Comparison of ENCODE assay signal across 27 cellular contexts in the genomic region with DNA sequence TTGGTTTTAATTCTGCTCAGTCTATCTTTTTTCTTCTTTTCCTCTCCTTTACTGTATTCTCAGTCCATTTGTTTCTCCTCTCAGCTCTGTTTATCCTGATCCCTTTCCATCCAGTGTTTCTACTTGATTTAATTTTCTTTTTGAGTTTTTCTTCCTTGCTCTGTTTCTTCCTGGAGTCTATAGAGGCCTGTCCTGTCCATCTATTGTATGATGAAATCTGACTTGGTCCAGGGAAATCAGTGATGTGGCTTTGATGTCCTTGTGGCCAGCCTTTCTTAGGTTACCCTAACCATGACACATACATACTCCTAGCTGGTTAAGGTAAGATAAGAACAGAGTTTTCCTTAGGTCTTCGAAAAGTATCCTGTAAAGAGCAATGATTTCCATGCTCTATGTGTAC.
"Had no signal": no experiment of that assay in that cellular context is flagged by ENCODE, and none has a peak within 500 bp of the region (broad histone marks: within the 10 kb centered on the region; RNA-seq: fewer than 3 reads in every experiment).

No MANE protein-coding gene starts in this region.

- ATAC-seq: activated CD4-positive, CD25-positive, alpha-beta regulatory T cell treated with anti-CD3 and anti-CD28 coated beads, Interleukin-2, amount 50 U/mL, for 24 hours; activated CD8-positive, alpha-beta T cell treated with anti-CD3 and anti-CD28 coated beads for 36 hours; activated T-cell treated with anti-CD3 and anti-CD28 coated beads, Interleukin-2, amount 50 U/mL, for 4 hours; activated T-helper 17 cell treated with anti-CD3 and anti-CD28 coated beads, Interleukin-2, amount 50 U/mL, for 72 hours; T-helper 17 cell had no signal

- H3K4me3 ChIP-seq: esophagus squamous epithelium had no signal

- H3K27ac ChIP-seq: epithelial cell of prostate, esophagus squamous epithelium, WERI-Rb-1 had no signal

- H3K27me3 ChIP-seq: esophagus squamous epithelium had no signal

- H3K9me3 ChIP-seq: esophagus squamous epithelium had no signal

- DNase-seq: activated B cell treated with CpG ODN at 0.5 μM for 24 hours; activated CD4-positive, alpha-beta T cell treated with anti-CD3 and anti-CD28 coated beads for 48 hours; activated CD4-positive, alpha-beta T cell treated with anti-CD3 and anti-CD28 coated beads, Interleukin-2, amount 50 U/mL, for 1 hour; activated CD4-positive, alpha-beta T cell treated with anti-CD3 and anti-CD28 coated beads, Interleukin-2, amount 50 U/mL, for 48 hours; activated CD8-positive, alpha-beta memory T cell treated with anti-CD3 and anti-CD28 coated beads for 24 hours; activated CD8-positive, alpha-beta T cell treated with anti-CD3 and anti-CD28 coated beads for 36 hours; activated effector memory CD4-positive, alpha-beta T cell treated with Interleukin-2 at 50 U/mL for 16 hours; activated gamma-delta T cell treated with Interleukin-2 at 50 U/mL for 16 hours; activated naive CD4-positive, alpha-beta T cell treated with anti-CD3 and anti-CD28 coated beads, Interleukin-2, amount 50 U/mL, for 16 hours; activated naive CD4-positive, alpha-beta T cell treated with Interleukin-2 at 50 U/mL for 16 hours; activated T-cell treated with anti-CD3 and anti-CD28 coated beads, Interleukin-2, amount 50 U/mL, for 4 hours; amniotic stem cell; aorta; caudate nucleus; cortex of kidney; dermis blood vessel endothelial cell; effector CD8-positive, alpha-beta T cell; esophagus squamous epithelium; foreskin fibroblast; head of caudate nucleus; T-helper 1 cell; T-helper 17 cell; T1000; WERI-Rb-1 had no signal

- H3K36me3 ChIP-seq: esophagus squamous epithelium, WERI-Rb-1 had no signal
